ENCODE assay signal across 9 cellular contexts in the genomic region with DNA sequence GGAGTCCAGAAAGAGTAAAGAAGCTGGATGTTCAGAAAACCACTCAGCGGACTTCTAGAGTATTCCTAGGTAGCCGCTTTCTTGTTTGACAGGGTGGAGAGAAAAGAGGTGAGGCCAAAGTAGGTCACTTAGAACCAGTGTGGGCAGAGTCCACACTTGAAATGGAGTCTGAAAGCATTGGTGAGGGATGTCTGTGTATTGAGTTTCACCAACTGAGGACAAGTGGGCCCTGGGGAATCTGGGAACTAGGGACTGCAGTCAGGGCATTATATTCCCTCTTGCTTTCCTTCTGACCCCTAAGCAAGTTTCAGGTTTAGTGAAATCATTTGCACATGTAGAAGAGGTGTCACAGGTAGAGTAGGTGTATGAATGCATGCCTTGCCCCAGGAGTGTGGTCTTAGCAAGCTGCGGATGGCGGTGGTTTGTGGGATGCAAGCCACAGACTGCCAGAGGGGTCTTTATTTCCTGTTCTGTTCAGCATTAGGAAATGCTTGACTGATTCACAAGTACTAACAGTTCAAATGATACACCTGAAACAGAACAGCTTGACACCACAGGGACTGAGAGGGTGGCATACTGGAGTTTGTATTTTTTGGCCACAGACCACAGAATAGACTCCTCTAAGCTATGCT. TPM values are rescaled to one million over a fixed set of nuclear protein-coding genes. Genes with fewer than 3 reads are reported as not detected.
DNase-seq lines count a peak whose midpoint lies in the region; FAIRE-seq and TF ChIP-seq lines count a peak whose summit lies in the region.
"Had no signal": no experiment of that assay in that cellular context is flagged by ENCODE, and none has a peak within 500 bp of the region (broad histone marks: within the 10 kb centered on the region; RNA-seq: fewer than 3 reads in every experiment).

No MANE protein-coding gene starts in this region.

- H3K27ac Mint-ChIP-seq in glutamatergic neuron (ENCODE audit: unreplicated experiment), result no peak overlapping the region
- no peak overlapping the region for H3K27ac Mint-ChIP-seq in T-helper 2 cell treated with Interferon-gamma antibody and Interleukin-4, amounts not matched to agents 5 μg/mL and 100 μg/mL, for 36 hours

- H3K4me1 Mint-ChIP-seq in glutamatergic neuron (ENCODE audit: low read depth, unreplicated experiment), result peaks cover 4% of the 10 kb centered on the region
- H3K4me1 Mint-ChIP-seq in T-helper 2 cell treated with Interferon-gamma antibody and Interleukin-4, amounts not matched to agents 5 μg/mL and 100 μg/mL, for 36 hours (ENCODE audit: low read depth), result peaks cover 13% of the 10 kb centered on the region

- H3K9ac ChIP-seq in subcutaneous abdominal adipose tissue (ENCODE audit: low read length in 5 of 5), result no peak overlapping the region

- peaks cover 0 to 44% (median 27%) of the 10 kb centered on the region in 5 donors for H3K4me1 ChIP-seq in subcutaneous abdominal adipose tissue (ENCODE audit: control insufficient read depth in 5 of 5, insufficient read depth in 5 of 5, low read length in 5 of 5)

- peak in 2 of 3 experiments; percentile 19 to 89 for DNase-seq in NCI-H1417 (lab: John Stamatoyannopoulos, UW)
- no peak for DNase-seq in NCI-H1417 treated with DMSO at 0.1 percent for 48 hours (lab: John Stamatoyannopoulos, UW)
- peak; percentile 56 for DNase-seq in RPMI7951 (ENCODE audit: low read depth)
- DNase-seq in glutamatergic neuron, result no peak
- no peak for DNase-seq in KG1 (lab: John Stamatoyannopoulos, UW)
- DNase-seq in RCC 7860 (ENCODE audit: low spot score), result no peak
- DNase-seq in T-helper 2 cell treated with Interferon-gamma antibody and Interleukin-4, amounts not matched to agents 5 μg/mL and 100 μg/mL, for 36 hours (ENCODE audit: low spot score), result no peak
- DNase-seq: activated naive CD4-positive, alpha-beta T cell had no signal

- TF ChIP-seq CTCF in glutamatergic neuron (IDR thresholded peaks at IDR 0.05; ENCODE audit: partially characterized antibody, unreplicated experiment), result no peak

- H3K27me3 Mint-ChIP-seq in glutamatergic neuron (ENCODE audit: unreplicated experiment), result peaks cover 6% of the 10 kb centered on the region
- H3K27me3 Mint-ChIP-seq in T-helper 2 cell treated with Interferon-gamma antibody and Interleukin-4, amounts not matched to agents 5 μg/mL and 100 μg/mL, for 36 hours (ENCODE audit: low read depth), result peaks cover 74% of the 10 kb centered on the region

- H3K4me3 ChIP-seq in subcutaneous abdominal adipose tissue (ENCODE audit: low read depth in 1 of 5, low read length in 5 of 5), result no peak overlapping the region

- H3K27ac ChIP-seq in subcutaneous abdominal adipose tissue (ENCODE audit: low read depth, low read length), result peak overlapping the region; percentile 84

- no peaks in the 10 kb centered on the region for H3K36me3 Mint-ChIP-seq in glutamatergic neuron (ENCODE audit: unreplicated experiment)
- no peaks in the 10 kb centered on the region for H3K36me3 Mint-ChIP-seq in T-helper 2 cell treated with Interferon-gamma antibody and Interleukin-4, amounts not matched to agents 5 μg/mL and 100 μg/mL, for 36 hours (ENCODE audit: low read depth)

- no peaks in the 10 kb centered on the region for H3K27me3 ChIP-seq in subcutaneous abdominal adipose tissue (ENCODE audit: control insufficient read depth in 5 of 5, insufficient read depth in 4 of 5, low read length in 5 of 5)

- peaks cover 6% of the 10 kb centered on the region for H3K9me3 Mint-ChIP-seq in glutamatergic neuron (ENCODE audit: unreplicated experiment)
- no peaks in the 10 kb centered on the region for H3K9me3 Mint-ChIP-seq in T-helper 2 cell treated with Interferon-gamma antibody and Interleukin-4, amounts not matched to agents 5 μg/mL and 100 μg/mL, for 36 hours

- no peaks in the 10 kb centered on the region for H3K36me3 ChIP-seq in subcutaneous abdominal adipose tissue (ENCODE audit: control insufficient read depth in 5 of 5, insufficient read depth in 5 of 5, low read length in 5 of 5)

- no peak for FAIRE-seq in RCC 7860 (lab: Jason Lieb, UNC)

- H3K4me3 Mint-ChIP-seq in glutamatergic neuron (ENCODE audit: unreplicated experiment), result peak overlapping the region; percentile 52
- H3K4me3 Mint-ChIP-seq in T-helper 2 cell treated with Interferon-gamma antibody and Interleukin-4, amounts not matched to agents 5 μg/mL and 100 μg/mL, for 36 hours, result no peak overlapping the region

- H3K9me3 ChIP-seq in subcutaneous abdominal adipose tissue (ENCODE audit: control insufficient read depth in 5 of 5, low read length in 5 of 5), result no peaks in the 10 kb centered on the region

RNA-seq across cellular contexts. Expression of gene GNG12, which starts 1.1 kb away (rescaled TPM):
- total RNA-seq in RPMI7951 (2014; rRNA removed; shearing (Covaris generic)), result 174 and 213 TPM in 2 replicates
- total RNA-seq in glutamatergic neuron (ENCODE audit: unreplicated experiment), result 1.3 TPM

Comparison
In these comparisons a context has a peak if more than half of its experiments do, and no peak if none do; other contexts are left out.
1. DNase-seq: peak in NCI-H1417 (2 of 3) and RPMI7951 (single experiment); none in NCI-H1417 treated with DMSO at 0.1 percent for 48 hours (single experiment), glutamatergic neuron (single experiment), KG1 (single experiment), RCC 7860 (single experiment) and T-helper 2 cell treated with Interferon-gamma antibody and Interleukin-4, amounts not matched to agents 5 μg/mL and 100 μg/mL, for 36 hours (single experiment).
2. RNA of gene GNG12, which starts 1.1 kb away (total RNA-seq): 174 to 213 TPM in RPMI7951; 1.3 TPM in glutamatergic neuron (single experiment); every median in the first group is over 10 times any median in the second.